Comparison of ENCODE assay signal across 28 cellular contexts in genomic region chr1:11198257-11198656, GRCh38. TPM values are rescaled to one million over a fixed set of nuclear protein-coding genes. Genes with fewer than 3 reads are reported as not detected.
"Had no signal": no experiment of that assay in that cellular context is flagged by ENCODE, and none has a peak within 500 bp of the region (broad histone marks: within the 10 kb centered on the region; RNA-seq: fewer than 3 reads in every experiment).

No MANE protein-coding gene starts in this region.

- H3K4me3 Mint-ChIP-seq: activated CD4-positive, alpha-beta T cell treated with anti-CD3 and anti-CD28 coated beads, Interleukin-2, amount 10 ng/mL, durations not matched to agents 24 days and 14 days; activated CD8-positive, alpha-beta memory T cell treated with anti-CD3 and anti-CD28 coated beads, Interleukin-2, amount 10 ng/mL, durations not matched to agents 7 days and 5 days; activated CD8-positive, alpha-beta T cell treated with anti-CD3 and anti-CD28 coated beads for 36 hours; activated naive CD8-positive, alpha-beta T cell treated with anti-CD3 and anti-CD28 coated beads, Interleukin-2, amount 50 U/mL, for 24 hours; activated T-helper 1 cell treated with anti-CD3 and anti-CD28 coated beads, Interleukin-12 subunit alpha, Interleukin-12 subunit beta, Interleukin-2, Interleukin-4 antibody, amounts not matched to agents 30 ng/mL and 10 ng/mL and 1 ng/mL, durations not matched to agents 14 hours and 24 hours and 36 hours; natural killer cell treated with Interleukin-12 subunit alpha and Interleukin-12 subunit beta and Interleukin-15 and Interleukin-18, amount 100 ng/mL, for 72 hours; stimulated activated effector memory CD8-positive, alpha-beta T cell treated with anti-CD3 and anti-CD28 coated beads, Interleukin-12 subunit alpha, Interleukin-12 subunit beta, amount 100 ng/mL, for 72 hours; stimulated activated naive CD8-positive, alpha-beta T cell treated with anti-CD3 and anti-CD28 coated beads, Interleukin-15, amount 100 ng/mL, for 72 hours had no signal

- H3K9me3 Mint-ChIP-seq: activated CD4-positive, alpha-beta T cell treated with anti-CD3 and anti-CD28 coated beads, Interleukin-2, amount 10 ng/mL, durations not matched to agents 24 days and 14 days; activated CD8-positive, alpha-beta T cell treated with anti-CD3 and anti-CD28 coated beads for 36 hours; activated naive CD8-positive, alpha-beta T cell treated with anti-CD3 and anti-CD28 coated beads, Interleukin-2, amount 50 U/mL, for 24 hours; activated T-helper 1 cell treated with anti-CD3 and anti-CD28 coated beads, Interleukin-12 subunit alpha, Interleukin-12 subunit beta, Interleukin-2, Interleukin-4 antibody, amounts not matched to agents 30 ng/mL and 10 ng/mL and 1 ng/mL, durations not matched to agents 14 hours and 24 hours and 36 hours; natural killer cell treated with Interleukin-12 subunit alpha and Interleukin-12 subunit beta and Interleukin-15 and Interleukin-18, amount 100 ng/mL, for 72 hours; stimulated activated effector memory CD8-positive, alpha-beta T cell treated with anti-CD3 and anti-CD28 coated beads, Interleukin-12 subunit alpha, Interleukin-12 subunit beta, amount 100 ng/mL, for 72 hours; stimulated activated naive CD8-positive, alpha-beta T cell treated with anti-CD3 and anti-CD28 coated beads, Interleukin-15, amount 100 ng/mL, for 72 hours had no signal

- H3K27ac Mint-ChIP-seq: activated CD4-positive, alpha-beta T cell treated with anti-CD3 and anti-CD28 coated beads, Interleukin-2, amount 10 ng/mL, durations not matched to agents 24 days and 14 days; activated CD8-positive, alpha-beta memory T cell treated with anti-CD3 and anti-CD28 coated beads, Interleukin-2, amount 10 ng/mL, durations not matched to agents 7 days and 5 days; activated CD8-positive, alpha-beta T cell treated with anti-CD3 and anti-CD28 coated beads for 36 hours; activated naive CD8-positive, alpha-beta T cell treated with anti-CD3 and anti-CD28 coated beads, Interleukin-2, amount 50 U/mL, for 24 hours; activated T-helper 1 cell treated with anti-CD3 and anti-CD28 coated beads, Interleukin-12 subunit alpha, Interleukin-12 subunit beta, Interleukin-2, Interleukin-4 antibody, amounts not matched to agents 30 ng/mL and 10 ng/mL and 1 ng/mL, durations not matched to agents 14 hours and 24 hours and 36 hours; stimulated activated naive CD8-positive, alpha-beta T cell treated with anti-CD3 and anti-CD28 coated beads, Interleukin-15, amount 100 ng/mL, for 72 hours had no signal

- H3K27ac ChIP-seq: body of pancreas, epithelial cell of prostate, foreskin keratinocyte, left ventricle myocardium inferior, right lobe of liver, skin epidermis, suprapubic skin, vagina, VCaP had no signal

- H3K27me3 Mint-ChIP-seq: activated CD4-positive, alpha-beta T cell treated with anti-CD3 and anti-CD28 coated beads, Interleukin-2, amount 10 ng/mL, durations not matched to agents 24 days and 14 days; activated CD8-positive, alpha-beta memory T cell treated with anti-CD3 and anti-CD28 coated beads, Interleukin-2, amount 10 ng/mL, durations not matched to agents 7 days and 5 days; activated CD8-positive, alpha-beta T cell treated with anti-CD3 and anti-CD28 coated beads for 36 hours; activated naive CD8-positive, alpha-beta T cell treated with anti-CD3 and anti-CD28 coated beads, Interleukin-2, amount 50 U/mL, for 24 hours; natural killer cell treated with Interleukin-12 subunit alpha and Interleukin-12 subunit beta and Interleukin-15 and Interleukin-18, amount 100 ng/mL, for 72 hours; stimulated activated naive CD8-positive, alpha-beta T cell treated with anti-CD3 and anti-CD28 coated beads, Interleukin-15, amount 100 ng/mL, for 72 hours had no signal

- ATAC-seq: activated CD4-positive, CD25-positive, alpha-beta regulatory T cell treated with anti-CD3 and anti-CD28 coated beads, Interleukin-2, amount 50 U/mL, for 24 hours; activated CD8-positive, alpha-beta memory T cell treated with anti-CD3 and anti-CD28 coated beads, Interleukin-2, amount 10 ng/mL, durations not matched to agents 7 days and 5 days; activated CD8-positive, alpha-beta T cell treated with anti-CD3 and anti-CD28 coated beads for 36 hours; activated naive CD8-positive, alpha-beta T cell treated with anti-CD3 and anti-CD28 coated beads, Interleukin-2, amount 50 U/mL, for 24 hours; body of pancreas; foreskin keratinocyte; natural killer cell treated with Interleukin-12 subunit alpha and Interleukin-12 subunit beta and Interleukin-15 and Interleukin-18, amount 100 ng/mL, for 72 hours; right lobe of liver; stimulated activated effector memory CD8-positive, alpha-beta T cell treated with anti-CD3 and anti-CD28 coated beads, Interleukin-12 subunit alpha, Interleukin-12 subunit beta, amount 100 ng/mL, for 72 hours; stimulated activated naive CD8-positive, alpha-beta T cell treated with anti-CD3 and anti-CD28 coated beads, Interleukin-15, amount 100 ng/mL, for 72 hours had no signal

- DNase-seq: activated CD4-positive, alpha-beta T cell treated with anti-CD3 and anti-CD28 coated beads, Interleukin-2, amount 10 ng/mL, durations not matched to agents 24 days and 14 days; activated CD8-positive, alpha-beta memory T cell treated with anti-CD3 and anti-CD28 coated beads, Interleukin-2, amount 10 ng/mL, durations not matched to agents 7 days and 5 days; activated CD8-positive, alpha-beta T cell treated with anti-CD3 and anti-CD28 coated beads for 36 hours; activated gamma-delta T cell; activated naive CD4-positive, alpha-beta T cell treated with anti-CD3 and anti-CD28 coated beads, Interleukin-2, amount 50 U/mL, for 16 hours; activated naive CD8-positive, alpha-beta T cell treated with anti-CD3 and anti-CD28 coated beads, Interleukin-2, amount 50 U/mL, for 24 hours; activated T-cell treated with anti-CD3 and anti-CD28 coated beads for 4 hours; body of pancreas; dermis blood vessel endothelial cell; foreskin keratinocyte; kidney glomerular epithelial cell; left ventricle myocardium inferior; posterior cingulate gyrus; right lobe of liver; stimulated activated CD4-positive, alpha-beta T cell treated with anti-CD3 and anti-CD28 coated beads, Interleukin-1b, Interleukin-23, amount 100 ng/mL, for 48 hours; stimulated activated naive CD8-positive, alpha-beta T cell treated with anti-CD3 and anti-CD28 coated beads, Interleukin-15, amount 100 ng/mL, for 72 hours; trophoblast cell had no signal

- H3K4me3 ChIP-seq: body of pancreas, left ventricle myocardium inferior, right lobe of liver, skin epidermis, suprapubic skin, vagina had no signal

- H3K4me1 Mint-ChIP-seq: activated CD4-positive, alpha-beta T cell treated with anti-CD3 and anti-CD28 coated beads, Interleukin-2, amount 10 ng/mL, durations not matched to agents 24 days and 14 days; activated CD8-positive, alpha-beta memory T cell treated with anti-CD3 and anti-CD28 coated beads, Interleukin-2, amount 10 ng/mL, durations not matched to agents 7 days and 5 days; activated naive CD8-positive, alpha-beta T cell treated with anti-CD3 and anti-CD28 coated beads, Interleukin-2, amount 50 U/mL, for 24 hours; stimulated activated effector memory CD8-positive, alpha-beta T cell treated with anti-CD3 and anti-CD28 coated beads, Interleukin-12 subunit alpha, Interleukin-12 subunit beta, amount 100 ng/mL, for 72 hours; stimulated activated naive CD8-positive, alpha-beta T cell treated with anti-CD3 and anti-CD28 coated beads, Interleukin-15, amount 100 ng/mL, for 72 hours had no signal

RNA-seq across cellular contexts. Expression of gene ANGPTL7, which starts 9.1 kb away (rescaled TPM):
- total RNA-seq: activated CD4-positive, alpha-beta T cell treated with anti-CD3 and anti-CD28 coated beads, Interleukin-2, amount 10 ng/mL, durations not matched to agents 24 days and 14 days; activated CD8-positive, alpha-beta memory T cell treated with anti-CD3 and anti-CD28 coated beads, Interleukin-2, amount 10 ng/mL, durations not matched to agents 7 days and 5 days; activated CD8-positive, alpha-beta T cell treated with anti-CD3 and anti-CD28 coated beads for 36 hours; activated T-helper 1 cell treated with anti-CD3 and anti-CD28 coated beads, Interleukin-12 subunit alpha, Interleukin-12 subunit beta, Interleukin-2, Interleukin-4 antibody, amounts not matched to agents 30 ng/mL and 10 ng/mL and 1 ng/mL, durations not matched to agents 14 hours and 24 hours and 36 hours; dermis blood vessel endothelial cell; foreskin keratinocyte; lung microvascular endothelial cell; natural killer cell treated with Interleukin-12 subunit alpha and Interleukin-12 subunit beta and Interleukin-15 and Interleukin-18, amount 100 ng/mL, for 72 hours; right lobe of liver; T-helper 2 cell treated with Interferon-gamma antibody and Interleukin-4, amounts not matched to agents 100 ng/mL and 5 ng/mL, for 36 hours had no signal
- polyA plus RNA-seq: foreskin keratinocyte had no signal
